Comparison of ENCODE assay signal across 8 cellular contexts in the genomic region with DNA sequence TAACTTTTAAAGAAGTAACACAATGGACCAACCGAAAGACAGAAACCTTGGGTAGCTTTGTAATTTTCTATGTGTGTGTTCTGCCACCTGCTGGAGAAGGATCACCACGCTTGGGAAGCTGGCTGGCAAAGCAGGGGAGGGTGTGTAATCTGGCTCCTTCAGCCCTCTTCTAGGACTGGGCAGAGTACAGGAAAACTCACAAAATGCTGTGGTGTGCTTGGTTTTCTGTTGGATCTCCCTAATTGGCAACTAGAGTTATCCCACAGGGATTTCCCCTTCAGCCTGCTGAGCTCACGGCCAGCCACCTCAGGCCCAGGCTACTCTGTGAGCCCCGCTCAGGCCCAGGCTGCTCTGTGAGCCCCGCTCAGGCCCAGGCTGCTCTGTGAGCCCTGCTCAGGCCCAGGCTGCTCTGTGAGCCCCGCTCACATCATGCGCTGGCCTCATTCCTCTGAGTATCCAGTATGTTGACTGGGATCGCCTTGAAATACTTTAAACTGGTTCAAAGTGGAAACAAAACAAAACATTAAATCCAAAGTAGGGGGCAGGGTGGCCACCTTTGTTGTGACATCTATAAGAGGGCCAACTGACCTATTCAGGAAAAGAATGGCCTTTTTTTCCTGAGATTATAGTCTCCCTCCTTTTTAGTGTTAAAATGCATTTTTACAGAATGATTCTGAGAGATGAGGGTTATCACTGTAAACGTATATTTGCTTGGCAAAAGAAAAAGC. TPM values are rescaled to one million over a fixed set of nuclear protein-coding genes. Genes with fewer than 3 reads are reported as not detected.
DNase-seq lines count a peak whose midpoint lies in the region; ATAC-seq and TF ChIP-seq lines count a peak whose summit lies in the region.

No MANE protein-coding gene starts in this region.

- no peaks in the 10 kb centered on the region for H3K36me3 ChIP-seq in ovary

- intact Hi-C loops in ovary (cut with DNase I), result loop anchor here (5.0 to 10.0 kb wide), 8 partner anchors 50 to 743 kb away; a partner anchor contains a TSS

- TF ChIP-seq POLR2A in ovary (IDR thresholded peaks at IDR 0.05), result no peak

- peak; percentile 40 to 77 (median 74) for TF ChIP-seq CTCF in ovary (IDR thresholded peaks at IDR 0.05)

- no peak overlapping the region for H3K27ac Mint-ChIP-seq in activated naive CD4-positive, alpha-beta T cell treated with anti-CD3 and anti-CD28 coated beads, Interleukin-2, amount 10 ng/mL, durations not matched to agents 7 days and 5 days

- peak; percentile 82 for TF ChIP-seq RAD21 in Ishikawa (IDR thresholded peaks at IDR 0.05; ENCODE audit: low read depth)

- no peaks in the 10 kb centered on the region for H3K4me1 ChIP-seq in ovary (ENCODE audit: insufficient read depth)

- no peak overlapping the region for H3K4me3 Mint-ChIP-seq in activated naive CD4-positive, alpha-beta T cell treated with anti-CD3 and anti-CD28 coated beads, Interleukin-2, amount 10 ng/mL, durations not matched to agents 7 days and 5 days

- peak; percentile 65 for DNase-seq in COLO829 (ENCODE audit: low spot score)
- peak; percentile 61 for DNase-seq in RPMI7951 (ENCODE audit: low read depth)
- DNase-seq in activated naive CD4-positive, alpha-beta T cell treated with anti-CD3 and anti-CD28 coated beads, Interleukin-2, amount 10 ng/mL, durations not matched to agents 7 days and 5 days, result peak; percentile 65
- DNase-seq in glomerular endothelial cell (ENCODE audit: extremely low read depth, low read depth, low spot score), result peak; percentile 42
- peak; percentile 72 to 80 (median 74) for DNase-seq in ovary
- DNase-seq in ureter (ENCODE audit: low spot score), result peak; percentile 75

- no peaks in the 10 kb centered on the region for H3K36me3 Mint-ChIP-seq in activated naive CD4-positive, alpha-beta T cell treated with anti-CD3 and anti-CD28 coated beads, Interleukin-2, amount 10 ng/mL, durations not matched to agents 7 days and 5 days

- H3K4me1 Mint-ChIP-seq in activated naive CD4-positive, alpha-beta T cell treated with anti-CD3 and anti-CD28 coated beads, Interleukin-2, amount 10 ng/mL, durations not matched to agents 7 days and 5 days, result peaks cover 15% of the 10 kb centered on the region

- no peaks in the 10 kb centered on the region for H3K9me3 ChIP-seq in ovary

- TF ChIP-seq EP300 in Ishikawa (IDR thresholded peaks at IDR 0.05; ENCODE audit: borderline replicate concordance) (no peak), ovary (IDR thresholded peaks at IDR 0.05) (no peak)

- peak overlapping the region in 1 of 2 donors; percentile 52 for H3K27ac ChIP-seq in ovary

- WGBS in ovary, 3 donors, result 47 to 51% (median 48%) methylated on average over 9 of the region's 9 CpGs

- H3K27me3 Mint-ChIP-seq in activated naive CD4-positive, alpha-beta T cell treated with anti-CD3 and anti-CD28 coated beads, Interleukin-2, amount 10 ng/mL, durations not matched to agents 7 days and 5 days, result no peaks in the 10 kb centered on the region

- H3K9me3 Mint-ChIP-seq in activated naive CD4-positive, alpha-beta T cell treated with anti-CD3 and anti-CD28 coated beads, Interleukin-2, amount 10 ng/mL, durations not matched to agents 7 days and 5 days, result no peaks in the 10 kb centered on the region

- no peak overlapping the region for H3K4me3 ChIP-seq in ovary

- CTCF ChIA-PET in activated naive CD4-positive, alpha-beta T cell treated with anti-CD3 and anti-CD28 coated beads, Interleukin-2, amount 10 ng/mL, durations not matched to agents 7 days and 5 days (lab: Charles Lee), result interaction anchor here (0.7 to 6.4 kb wide), 28 partner anchors 10 to 806 kb away, joined by 3 to 143 read pairs (median 4); a partner anchor contains a TSS

- H3K27me3 ChIP-seq in ovary, result no peaks in the 10 kb centered on the region

- ATAC-seq in GM21360 (IDR thresholded peaks at IDR 0.05; ENCODE audit: unreplicated experiment), result peak; percentile 46

TF ChIP-seq in Ishikawa, 13 proteins besides CTCF, POLR2A, EP300 and RAD21:
- TF ChIP-seq, protein P1, sequence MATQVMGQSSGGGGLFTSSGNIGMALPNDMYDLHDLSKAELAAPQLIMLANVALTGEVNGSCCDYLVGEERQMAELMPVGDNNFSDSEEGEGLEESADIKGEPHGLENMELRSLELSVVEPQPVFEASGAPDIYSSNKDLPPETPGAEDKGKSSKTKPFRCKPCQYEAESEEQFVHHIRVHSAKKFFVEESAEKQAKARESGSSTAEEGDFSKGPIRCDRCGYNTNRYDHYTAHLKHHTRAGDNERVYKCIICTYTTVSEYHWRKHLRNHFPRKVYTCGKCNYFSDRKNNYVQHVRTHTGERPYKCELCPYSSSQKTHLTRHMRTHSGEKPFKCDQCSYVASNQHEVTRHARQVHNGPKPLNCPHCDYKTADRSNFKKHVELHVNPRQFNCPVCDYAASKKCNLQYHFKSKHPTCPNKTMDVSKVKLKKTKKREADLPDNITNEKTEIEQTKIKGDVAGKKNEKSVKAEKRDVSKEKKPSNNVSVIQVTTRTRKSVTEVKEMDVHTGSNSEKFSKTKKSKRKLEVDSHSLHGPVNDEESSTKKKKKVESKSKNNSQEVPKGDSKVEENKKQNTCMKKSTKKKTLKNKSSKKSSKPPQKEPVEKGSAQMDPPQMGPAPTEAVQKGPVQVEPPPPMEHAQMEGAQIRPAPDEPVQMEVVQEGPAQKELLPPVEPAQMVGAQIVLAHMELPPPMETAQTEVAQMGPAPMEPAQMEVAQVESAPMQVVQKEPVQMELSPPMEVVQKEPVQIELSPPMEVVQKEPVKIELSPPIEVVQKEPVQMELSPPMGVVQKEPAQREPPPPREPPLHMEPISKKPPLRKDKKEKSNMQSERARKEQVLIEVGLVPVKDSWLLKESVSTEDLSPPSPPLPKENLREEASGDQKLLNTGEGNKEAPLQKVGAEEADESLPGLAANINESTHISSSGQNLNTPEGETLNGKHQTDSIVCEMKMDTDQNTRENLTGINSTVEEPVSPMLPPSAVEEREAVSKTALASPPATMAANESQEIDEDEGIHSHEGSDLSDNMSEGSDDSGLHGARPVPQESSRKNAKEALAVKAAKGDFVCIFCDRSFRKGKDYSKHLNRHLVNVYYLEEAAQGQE (IDR thresholded peaks at IDR 0.05; ENCODE audit: low read depth), result no peak
- TF ChIP-seq TAF1 (IDR thresholded peaks at IDR 0.05; ENCODE audit: low read depth) (no peak), YY1 (IDR thresholded peaks at IDR 0.05; ENCODE audit: low read depth) (no peak), TEAD4 (IDR thresholded peaks at IDR 0.05) (no peak), ZBTB7A (IDR thresholded peaks at IDR 0.05; ENCODE audit: low read depth) (no peak)
- TF ChIP-seq, protein P2, sequence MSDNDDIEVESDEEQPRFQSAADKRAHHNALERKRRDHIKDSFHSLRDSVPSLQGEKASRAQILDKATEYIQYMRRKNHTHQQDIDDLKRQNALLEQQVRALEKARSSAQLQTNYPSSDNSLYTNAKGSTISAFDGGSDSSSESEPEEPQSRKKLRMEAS (IDR thresholded peaks at IDR 0.05), result no peak
- TF ChIP-seq, protein P3, sequence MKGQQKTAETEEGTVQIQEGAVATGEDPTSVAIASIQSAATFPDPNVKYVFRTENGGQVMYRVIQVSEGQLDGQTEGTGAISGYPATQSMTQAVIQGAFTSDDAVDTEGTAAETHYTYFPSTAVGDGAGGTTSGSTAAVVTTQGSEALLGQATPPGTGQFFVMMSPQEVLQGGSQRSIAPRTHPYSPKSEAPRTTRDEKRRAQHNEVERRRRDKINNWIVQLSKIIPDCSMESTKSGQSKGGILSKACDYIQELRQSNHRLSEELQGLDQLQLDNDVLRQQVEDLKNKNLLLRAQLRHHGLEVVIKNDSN (IDR thresholded peaks at IDR 0.05), result no peak

RNA-seq across cellular contexts. Expression of a gene that starts 52.0 kb away (rescaled TPM):
- not detected in 2 replicates for total RNA-seq in RPMI7951 (2014; rRNA removed; shearing (Covaris generic))
- total RNA-seq in glomerular endothelial cell, result not detected in 2 replicates
- total RNA-seq in ovary, result not detected
- polyA plus RNA-seq in ovary, result not detected
- total RNA-seq in ureter, result not detected

RNA-seq across cellular contexts. Expression of a gene that starts 53.3 kb away (rescaled TPM):
- total RNA-seq in RPMI7951 (2014; rRNA removed; shearing (Covaris generic)), result not detected in 2 replicates
- total RNA-seq in glomerular endothelial cell (not detected in 2 replicates), ovary (not detected), ureter (not detected)
- not detected for polyA plus RNA-seq in ovary
